1 cellular context compared by ENCODE assay signal in genomic region chr9:131117111-131117761, GRCh38.
TF ChIP-seq lines count a peak whose summit lies in the region.

No MANE protein-coding gene starts in this region.

TF ChIP-seq in WTC11, 78 proteins besides CTCF, POLR2A, EP300 and RAD21 (continued from another document):
- TF ChIP-seq, protein P1, sequence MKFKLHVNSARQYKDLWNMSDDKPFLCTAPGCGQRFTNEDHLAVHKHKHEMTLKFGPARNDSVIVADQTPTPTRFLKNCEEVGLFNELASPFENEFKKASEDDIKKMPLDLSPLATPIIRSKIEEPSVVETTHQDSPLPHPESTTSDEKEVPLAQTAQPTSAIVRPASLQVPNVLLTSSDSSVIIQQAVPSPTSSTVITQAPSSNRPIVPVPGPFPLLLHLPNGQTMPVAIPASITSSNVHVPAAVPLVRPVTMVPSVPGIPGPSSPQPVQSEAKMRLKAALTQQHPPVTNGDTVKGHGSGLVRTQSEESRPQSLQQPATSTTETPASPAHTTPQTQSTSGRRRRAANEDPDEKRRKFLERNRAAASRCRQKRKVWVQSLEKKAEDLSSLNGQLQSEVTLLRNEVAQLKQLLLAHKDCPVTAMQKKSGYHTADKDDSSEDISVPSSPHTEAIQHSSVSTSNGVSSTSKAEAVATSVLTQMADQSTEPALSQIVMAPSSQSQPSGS (CRISPR knock-in tag; IDR thresholded peaks at IDR 0.05; ENCODE audit: borderline replicate concordance, low read depth) = no peak
- no peak for TF ChIP-seq SMAD3 (CRISPR knock-in tag; IDR thresholded peaks at IDR 0.05; ENCODE audit: borderline replicate concordance)
- TF ChIP-seq, protein P2, sequence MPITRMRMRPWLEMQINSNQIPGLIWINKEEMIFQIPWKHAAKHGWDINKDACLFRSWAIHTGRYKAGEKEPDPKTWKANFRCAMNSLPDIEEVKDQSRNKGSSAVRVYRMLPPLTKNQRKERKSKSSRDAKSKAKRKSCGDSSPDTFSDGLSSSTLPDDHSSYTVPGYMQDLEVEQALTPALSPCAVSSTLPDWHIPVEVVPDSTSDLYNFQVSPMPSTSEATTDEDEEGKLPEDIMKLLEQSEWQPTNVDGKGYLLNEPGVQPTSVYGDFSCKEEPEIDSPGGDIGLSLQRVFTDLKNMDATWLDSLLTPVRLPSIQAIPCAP (CRISPR knock-in tag; IDR thresholded peaks at IDR 0.05) = no peak
- no peak for TF ChIP-seq AFF4 (CRISPR knock-in tag; IDR thresholded peaks at IDR 0.05; ENCODE audit: borderline replicate concordance)
- TF ChIP-seq, protein P3, sequence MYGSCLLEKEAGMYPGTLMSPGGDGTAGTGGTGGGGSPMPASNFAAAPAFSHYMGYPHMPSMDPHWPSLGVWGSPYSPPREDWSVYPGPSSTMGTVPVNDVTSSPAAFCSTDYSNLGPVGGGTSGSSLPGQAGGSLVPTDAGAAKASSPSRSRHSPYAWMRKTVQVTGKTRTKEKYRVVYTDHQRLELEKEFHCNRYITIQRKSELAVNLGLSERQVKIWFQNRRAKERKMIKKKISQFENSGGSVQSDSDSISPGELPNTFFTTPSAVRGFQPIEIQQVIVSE (CRISPR knock-in tag; IDR thresholded peaks at IDR 0.05; ENCODE audit: borderline replicate concordance) = no peak
